7 cellular contexts compared by ENCODE assay signal in genomic region chr1:183472488-183473285, GRCh38. TPM values are rescaled to one million over a fixed set of nuclear protein-coding genes. Genes with fewer than 3 reads are reported as not detected.
DNase-seq lines count a peak whose midpoint lies in the region; ATAC-seq and TF ChIP-seq lines count a peak whose summit lies in the region.

TSS of gene SMG7 (plus strand) at chr1:183472499. CDS start at chr1:183472621, 122 bp downstream.

- no peak for TF ChIP-seq CTCF in HFFc6 (IDR thresholded peaks at IDR 0.05)

- H3K36me3 ChIP-seq in esophagus (ENCODE audit: control insufficient read depth in 2 of 2, insufficient read depth in 2 of 2, low read length in 1 of 2) = no peaks in the 10 kb centered on the region

- H3K27ac ChIP-seq in esophagus (ENCODE audit: low read depth in 2 of 2, low read length in 1 of 2) = peak within 1 kb of the TSS; percentile 97 to 100

- H3K4me1 Mint-ChIP-seq in HFFc6 (ENCODE audit: low read depth) = peaks cover 28% of the 10 kb centered on the region
- peaks cover 0 to 30% (median 20%) of the 10 kb centered on the region in 4 donors for H3K4me1 Mint-ChIP-seq in naive thymus-derived CD8-positive, alpha-beta T cell

- no peaks in the 10 kb centered on the region for H3K9me3 Mint-ChIP-seq in HFFc6
- peaks cover 0 to 1% (median 0%) of the 10 kb centered on the region in 9 donors for H3K9me3 Mint-ChIP-seq in naive thymus-derived CD8-positive, alpha-beta T cell

- peak; percentile 7 to 14 for ATAC-seq in naive thymus-derived CD8-positive, alpha-beta T cell
- ATAC-seq in stimulated activated naive CD8-positive, alpha-beta T cell treated with anti-CD3 and anti-CD28 coated beads, Interleukin-15, Interleukin-2, amounts not matched to agents 100 U/mL and 50 U/mL, for 24 hours = no peak

- H3K9me3 ChIP-seq in esophagus (ENCODE audit: control insufficient read depth in 2 of 2, insufficient read depth in 1 of 2, low read depth in 1 of 2, low read length in 1 of 2) = no peaks in the 10 kb centered on the region

- peak within 1 kb of the TSS; percentile 91 for H3K4me3 Mint-ChIP-seq in HFFc6
- H3K4me3 Mint-ChIP-seq in naive thymus-derived CD8-positive, alpha-beta T cell = peak within 1 kb of the TSS; percentile 89 to 99 (median 98)

- DNase-seq in HFFc6 (peak; percentile 11), NCI-H2107 treated with DMSO at 0.1 percent for 48 hours (lab: John Stamatoyannopoulos, UW; ENCODE audit: unreplicated experiment) (peak; percentile 42), activated T-cell treated with anti-CD3 and anti-CD28 coated beads for 4 hours (peak; percentile 42)
- peak in 6 of 10 donors; percentile 29 to 76 (median 46) for DNase-seq in naive thymus-derived CD8-positive, alpha-beta T cell
- DNase-seq in stimulated activated naive CD8-positive, alpha-beta T cell treated with anti-CD3 and anti-CD28 coated beads, Interleukin-15, Interleukin-2, amounts not matched to agents 100 U/mL and 50 U/mL, for 24 hours = peak; percentile 55

- H3K4me1 ChIP-seq in esophagus (ENCODE audit: control insufficient read depth in 2 of 2, insufficient read depth in 2 of 2, low read length in 1 of 2) = peaks cover 0 to 3% of the 10 kb centered on the region in 2 donors

- peak within 1 kb of the TSS; percentile 100 for H3K27ac Mint-ChIP-seq in HFFc6
- peak within 1 kb of the TSS; percentile 96 to 100 (median 100) for H3K27ac Mint-ChIP-seq in naive thymus-derived CD8-positive, alpha-beta T cell

- WGBS in esophagus, 2 donors = 0 to 1% methylated on average over 71 to 72 of the region's 72 CpGs

- no peaks in the 10 kb centered on the region for H3K27me3 ChIP-seq in esophagus (ENCODE audit: control insufficient read depth in 1 of 2, insufficient read depth in 2 of 2, low read length in 2 of 2)

- no peaks in the 10 kb centered on the region; the same call in 1 of the 2 replicates for H3K27me3 Mint-ChIP-seq in HFFc6 (ENCODE audit: insufficient read depth)
- peaks cover 0 to 3% (median 0%) of the 10 kb centered on the region in 5 donors for H3K27me3 Mint-ChIP-seq in naive thymus-derived CD8-positive, alpha-beta T cell

- POLR2A ChIA-PET in naive thymus-derived CD8-positive, alpha-beta T cell (lab: Charles Lee) = interaction anchor here (1.2 to 1.6 kb wide), 2 partner anchors 159 to 579 kb away, joined by 3 to 5 read pairs; partner anchors contain the start of gene TSEN15

- peaks cover 11% of the 10 kb centered on the region; the same call in 1 of the 2 replicates for H3K36me3 Mint-ChIP-seq in HFFc6 (ENCODE audit: low read depth)
- H3K36me3 Mint-ChIP-seq in naive thymus-derived CD8-positive, alpha-beta T cell = peaks cover 0 to 5% (median 0%) of the 10 kb centered on the region in 3 donors

- H3K4me3 ChIP-seq in esophagus (ENCODE audit: low read depth in 1 of 2, low read length in 2 of 2) = peak within 1 kb of the TSS; percentile 76 to 99

- TF ChIP-seq POLR2A in GM15510 (IDR thresholded peaks at IDR 0.05; ENCODE audit: borderline replicate concordance, extremely low read depth, insufficient read length) = peak; percentile 63

RNA-seq across cellular contexts. Expression of gene SMG7, which starts in this region (rescaled TPM):
- total RNA-seq in HFFc6 (2021; fragmentation: NEBNext Ultra II Directional; extraction: Animal tissue kit (Norgen Biotek cat#: 25700)) = 10 to 100 TPM; 49.5 to 63.6 (median 55.5) TPM
- polyA plus RNA-seq in esophagus = 10 to 100 TPM; 13.2 to 14.3 TPM
- total RNA-seq in naive thymus-derived CD8-positive, alpha-beta T cell = 10 to 100 TPM; 59.5 to 60.0 TPM
- polyA plus RNA-seq in naive thymus-derived CD8-positive, alpha-beta T cell = 10 to 100 TPM; 14.8 to 29.2 (median 27.1) TPM
